ENCODE assay signal across 8 cellular contexts in genomic region chr4:113467581-113467980, GRCh38.
DNase-seq lines count a peak whose midpoint lies in the region; ATAC-seq, FAIRE-seq and TF ChIP-seq lines count a peak whose summit lies in the region.

No MANE protein-coding gene starts in this region.

- no peaks in the 10 kb centered on the region for H3K4me1 ChIP-seq in prostate gland (replicated peaks)

- H3K27ac ChIP-seq in prostate gland: peak overlapping the region; percentile 8 to 22

- peak; percentile 75 for ATAC-seq in esophagus mucosa
- no peak for ATAC-seq in GM19463 (IDR thresholded peaks at IDR 0.05; ENCODE audit: unreplicated experiment)
- no peak for ATAC-seq in GM18505 (IDR thresholded peaks at IDR 0.05; ENCODE audit: unreplicated experiment)

- DNase-seq in Daoy (ENCODE audit: low read depth) (peak; percentile 40), RCC 7860 (ENCODE audit: low spot score) (peak; percentile 42), prostate gland (ENCODE audit: low spot score) (no peak), mesenteric fat pad (ENCODE audit: low spot score) (no peak), NCI-H2107 treated with DMSO at 0.1 percent for 48 hours (lab: John Stamatoyannopoulos, UW; ENCODE audit: unreplicated experiment) (no peak)

- peak; percentile 50 for FAIRE-seq in RCC 7860 (lab: Jason Lieb, UNC)

- TF ChIP-seq CTCF in prostate gland (IDR thresholded peaks at IDR 0.05): no peak

- TF ChIP-seq POLR2A in prostate gland (IDR thresholded peaks at IDR 0.05) (no peak), GM18505 (IDR thresholded peaks at IDR 0.05; ENCODE audit: borderline replicate concordance, extremely low read depth, insufficient read depth, insufficient read length) (no peak)

- intact Hi-C loops in prostate gland (cut with DNase I): loop anchor here (5.0 to 10.0 kb wide), 2 partner anchors 173 to 295 kb away; partner anchors contain the start of gene CAMK2D

- no peaks in the 10 kb centered on the region for H3K27me3 ChIP-seq in prostate gland (replicated peaks; ENCODE audit: insufficient read depth)

- 74% methylated on average over 2 of the region's 2 CpGs for WGBS in prostate gland

- no peak overlapping the region for H3K4me3 ChIP-seq in prostate gland

- H3K9me3 ChIP-seq in prostate gland: no peaks in the 10 kb centered on the region

- no peaks in the 10 kb centered on the region for H3K36me3 ChIP-seq in prostate gland

Comparison
In these comparisons a context has a peak if more than half of its experiments do, and no peak if none do; other contexts are left out.
1. DNase-seq: peak in Daoy (single experiment) and RCC 7860 (single experiment); none in prostate gland (single experiment), mesenteric fat pad (single experiment) and NCI-H2107 treated with DMSO at 0.1 percent for 48 hours (single experiment).